18 cellular contexts compared by ENCODE assay signal in the genomic region with DNA sequence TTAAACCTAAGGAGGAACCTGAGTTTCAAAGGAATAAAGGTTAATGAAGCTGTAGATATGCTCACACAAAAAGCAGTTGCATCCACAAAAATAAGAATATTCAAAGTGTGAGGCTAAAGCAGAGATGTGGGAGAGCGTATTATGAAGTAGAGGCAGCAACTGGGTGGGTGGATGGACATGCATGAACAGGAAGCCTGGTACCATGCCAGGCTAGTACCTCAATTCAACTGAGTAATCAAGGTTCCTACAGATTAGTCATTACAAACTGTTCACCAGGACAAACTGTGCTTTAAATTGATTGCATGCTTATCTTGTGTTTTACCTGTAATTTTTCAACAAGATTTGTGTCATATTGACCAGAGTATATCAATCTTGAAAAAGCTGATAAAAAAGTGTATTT.
DNase-seq lines count a peak whose midpoint lies in the region; ATAC-seq and TF ChIP-seq lines count a peak whose summit lies in the region.
"Had no signal": no experiment of that assay in that cellular context is flagged by ENCODE, and none has a peak within 500 bp of the region (broad histone marks: within the 10 kb centered on the region; RNA-seq: fewer than 3 reads in every experiment).

No MANE protein-coding gene starts in this region.

- no peaks in the 10 kb centered on the region for H3K27me3 Mint-ChIP-seq in brain
- H3K27me3 Mint-ChIP-seq in stimulated activated naive B cell treated with anti-CD40 and anti-IgM and Interleukin-4, amounts not matched to agents 10 μg/mL and 1 μg/mL and 100 μg/mL, for 72 hours: no peaks in the 10 kb centered on the region
- H3K27me3 Mint-ChIP-seq: activated CD4-positive, alpha-beta memory T cell treated with anti-CD3 and anti-CD28 coated beads, Interleukin-2, amount 10 ng/mL, durations not matched to agents 7 days and 5 days; activated naive CD4-positive, alpha-beta T cell treated with anti-CD3 and anti-CD28 coated beads, Interleukin-2, amount 10 ng/mL, durations not matched to agents 7 days and 5 days had no signal

- H3K27ac Mint-ChIP-seq in brain: peak overlapping the region in 3 of 5 experiments; percentile 47 to 79 (median 50)
- H3K27ac Mint-ChIP-seq in stimulated activated naive B cell treated with anti-CD40 and anti-IgM and Interleukin-4, amounts not matched to agents 10 μg/mL and 1 μg/mL and 100 μg/mL, for 72 hours: no peak overlapping the region
- H3K27ac Mint-ChIP-seq: activated CD4-positive, alpha-beta memory T cell treated with anti-CD3 and anti-CD28 coated beads, Interleukin-2, amount 10 ng/mL, durations not matched to agents 7 days and 5 days; activated naive CD4-positive, alpha-beta T cell treated with anti-CD3 and anti-CD28 coated beads, Interleukin-2, amount 10 ng/mL, durations not matched to agents 7 days and 5 days had no signal

- no peaks in the 10 kb centered on the region for H3K9me3 Mint-ChIP-seq in brain
- peaks cover 2 to 4% of the 10 kb centered on the region in 2 donors for H3K9me3 Mint-ChIP-seq in stimulated activated naive B cell treated with anti-CD40 and anti-IgM and Interleukin-4, amounts not matched to agents 10 μg/mL and 1 μg/mL and 100 μg/mL, for 72 hours
- H3K9me3 Mint-ChIP-seq: activated CD4-positive, alpha-beta memory T cell treated with anti-CD3 and anti-CD28 coated beads, Interleukin-2, amount 10 ng/mL, durations not matched to agents 7 days and 5 days; activated naive CD4-positive, alpha-beta T cell treated with anti-CD3 and anti-CD28 coated beads, Interleukin-2, amount 10 ng/mL, durations not matched to agents 7 days and 5 days had no signal

- H3K4me3 Mint-ChIP-seq in brain: no peak overlapping the region
- H3K4me3 Mint-ChIP-seq in stimulated activated naive B cell treated with anti-CD40 and anti-IgM and Interleukin-4, amounts not matched to agents 10 μg/mL and 1 μg/mL and 100 μg/mL, for 72 hours: no peak overlapping the region
- H3K4me3 Mint-ChIP-seq: activated CD4-positive, alpha-beta memory T cell treated with anti-CD3 and anti-CD28 coated beads, Interleukin-2, amount 10 ng/mL, durations not matched to agents 7 days and 5 days; activated naive CD4-positive, alpha-beta T cell treated with anti-CD3 and anti-CD28 coated beads, Interleukin-2, amount 10 ng/mL, durations not matched to agents 7 days and 5 days had no signal

- H3K36me3 Mint-ChIP-seq in brain: no peaks in the 10 kb centered on the region
- no peaks in the 10 kb centered on the region for H3K36me3 Mint-ChIP-seq in stimulated activated naive B cell treated with anti-CD40 and anti-IgM and Interleukin-4, amounts not matched to agents 10 μg/mL and 1 μg/mL and 100 μg/mL, for 72 hours
- H3K36me3 Mint-ChIP-seq: activated naive CD4-positive, alpha-beta T cell treated with anti-CD3 and anti-CD28 coated beads, Interleukin-2, amount 10 ng/mL, durations not matched to agents 7 days and 5 days had no signal

- H3K4me1 Mint-ChIP-seq in brain: peaks cover 49% of the 10 kb centered on the region
- peaks cover 4 to 6% of the 10 kb centered on the region in 2 donors for H3K4me1 Mint-ChIP-seq in stimulated activated naive B cell treated with anti-CD40 and anti-IgM and Interleukin-4, amounts not matched to agents 10 μg/mL and 1 μg/mL and 100 μg/mL, for 72 hours

- DNase-seq in NCI-H345 (lab: John Stamatoyannopoulos, UW): peak; percentile 16
- no peak for DNase-seq in NCI-H345 treated with DMSO at 0.1 percent for 48 hours (lab: John Stamatoyannopoulos, UW; ENCODE audit: unreplicated experiment)
- DNase-seq in stimulated activated naive B cell treated with anti-CD40 and anti-IgM and Interleukin-4, amounts not matched to agents 10 μg/mL and 1 μg/mL and 100 μg/mL, for 72 hours: no peak
- DNase-seq in COLO829 (ENCODE audit: low spot score): no peak
- DNase-seq in SW 1271 (lab: John Stamatoyannopoulos, UW): no peak
- DNase-seq in stimulated activated naive CD8-positive, alpha-beta T cell treated with anti-CD3 and anti-CD28 coated beads, Interleukin-15, Interleukin-2, amounts not matched to agents 100 U/mL and 50 U/mL, for 24 hours: no peak
- DNase-seq: activated CD4-positive, alpha-beta memory T cell treated with anti-CD3 and anti-CD28 coated beads, Interleukin-2, amount 10 ng/mL, durations not matched to agents 7 days and 5 days; activated naive CD4-positive, alpha-beta T cell treated with anti-CD3 and anti-CD28 coated beads, Interleukin-2, amount 10 ng/mL, durations not matched to agents 7 days and 5 days; caudate nucleus; erythroblast; Kasumi-1; midbrain; pancreas; RPMI8226; stimulated activated CD4-positive, alpha-beta T cell treated with anti-CD3 and anti-CD28 coated beads, Interleukin-15, amount 100 ng/mL, for 24 hours; T1000 had no signal

- no peak for TF ChIP-seq CTCF in brain (conservative IDR thresholded peaks at IDR 0.05)

- ATAC-seq in HG03378 (IDR thresholded peaks at IDR 0.05; ENCODE audit: unreplicated experiment): peak; percentile 58
- ATAC-seq in stimulated activated naive B cell treated with anti-CD40 and anti-IgM and Interleukin-4, amounts not matched to agents 10 μg/mL and 1 μg/mL and 100 μg/mL, for 72 hours (replicated peaks): peak; percentile 65 to 77
- no peak for ATAC-seq in stimulated activated naive CD8-positive, alpha-beta T cell treated with anti-CD3 and anti-CD28 coated beads, Interleukin-15, Interleukin-2, amounts not matched to agents 100 U/mL and 50 U/mL, for 24 hours
- ATAC-seq: pancreas had no signal
